12 cellular contexts compared by ENCODE assay signal in the genomic region with DNA sequence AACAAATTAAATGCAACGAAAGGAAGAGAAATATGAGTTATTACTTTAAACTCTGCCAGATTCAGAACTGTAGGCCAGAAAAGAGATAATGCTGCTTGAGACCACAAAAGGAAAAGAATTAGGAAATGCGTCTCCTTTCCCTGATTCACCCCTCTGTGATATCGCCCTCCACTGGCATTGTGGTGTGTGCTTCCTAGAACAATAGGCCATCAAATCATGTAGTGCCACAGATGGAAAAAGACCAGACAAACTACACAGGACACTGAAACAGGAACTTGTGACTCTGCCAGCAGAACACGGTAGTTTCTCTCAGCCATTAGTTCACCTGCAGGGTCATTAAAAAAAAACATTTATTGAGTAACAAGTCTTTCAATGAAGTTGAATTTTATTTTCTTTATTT. TPM values are rescaled to one million over a fixed set of nuclear protein-coding genes. Genes with fewer than 3 reads are reported as not detected.
A peak's percentile ranks its signal among the peaks of the same experiment; 100 is the strongest.
DNase-seq lines count a peak whose midpoint lies in the region; ATAC-seq, FAIRE-seq and TF ChIP-seq lines count a peak whose summit lies in the region.
"Had no signal": no experiment of that assay in that cellular context is flagged by ENCODE, and none has a peak within 500 bp of the region (broad histone marks: within the 10 kb centered on the region; RNA-seq: fewer than 3 reads in every experiment).

No MANE protein-coding gene starts in this region.

- no peaks in the 10 kb centered on the region for H3K9me3 Mint-ChIP-seq in endothelial cell (ENCODE audit: unreplicated experiment)

- DNase-seq in AG10803 (ENCODE audit: low read depth) (peak; percentile 64), LNCaP clone FGC (ENCODE audit: low read depth) (peak; percentile 54), endothelial cell (ENCODE audit: low spot score) (peak; percentile 7), mesendoderm (peak; percentile 29), D721Med (ENCODE audit: insufficient read length, low spot score) (no peak), SKM-1 (lab: John Stamatoyannopoulos, UW; ENCODE audit: unreplicated experiment) (no peak)
- DNase-seq: activated T-cell treated with anti-CD3 and anti-CD28 coated beads for 4 hours, DND-41, MG63 had no signal

- H4K8ac ChIP-seq in mesendoderm (ENCODE audit: low read depth, low read length), result no peak overlapping the region

- no peak overlapping the region for H3K27ac Mint-ChIP-seq in endothelial cell (ENCODE audit: unreplicated experiment)

- no peak overlapping the region for H3K4ac ChIP-seq in mesendoderm (ENCODE audit: low read depth, low read length)

- H3K56ac ChIP-seq in mesendoderm (ENCODE audit: low read length), result no peak overlapping the region

- no peak overlapping the region for H4K5ac ChIP-seq in mesendoderm (ENCODE audit: low read length)

- no peak overlapping the region for H2AK5ac ChIP-seq in mesendoderm (ENCODE audit: low read length)

- no peak overlapping the region for H3K27ac ChIP-seq in mesendoderm (ENCODE audit: low read depth, low read length)
- H3K27ac ChIP-seq: SK-N-MC had no signal

- no peak overlapping the region for H2BK15ac ChIP-seq in mesendoderm (replicated peaks; ENCODE audit: low read depth)

- H3K18ac ChIP-seq in mesendoderm (ENCODE audit: low read length), result no peak overlapping the region

- H3K79me1 ChIP-seq in mesendoderm (ENCODE audit: low read length), result no peaks in the 10 kb centered on the region

- H3K4me3 ChIP-seq in AG10803 (ENCODE audit: low read length), result no peak overlapping the region
- no peak overlapping the region for H3K4me3 ChIP-seq in LNCaP clone FGC (ENCODE audit: low read depth, low read length)
- no peak overlapping the region for H3K4me3 ChIP-seq in mesendoderm (ENCODE audit: low read length)
- H3K4me3 ChIP-seq: MG63, SK-N-MC had no signal

- H3K36me3 Mint-ChIP-seq in endothelial cell (ENCODE audit: low read depth, unreplicated experiment), result no peaks in the 10 kb centered on the region

- H3K27me3 Mint-ChIP-seq in endothelial cell (ENCODE audit: unreplicated experiment), result peaks cover 5% of the 10 kb centered on the region

- H3K4me1 Mint-ChIP-seq in endothelial cell (ENCODE audit: unreplicated experiment), result peaks cover 28% of the 10 kb centered on the region

- H2BK5ac ChIP-seq in mesendoderm (ENCODE audit: low read length), result no peak overlapping the region

- H3K23ac ChIP-seq in mesendoderm (ENCODE audit: low read length), result no peak overlapping the region

- TF ChIP-seq CTCF in AG10803 (conservative IDR thresholded peaks at IDR 0.05; ENCODE audit: low read length), result peak; percentile 67
- peak; percentile 48 for TF ChIP-seq CTCF in LNCaP clone FGC (IDR thresholded peaks at IDR 0.05; ENCODE audit: control insufficient read depth, extremely low read depth, insufficient read depth)
- TF ChIP-seq CTCF in endothelial cell (IDR thresholded peaks at IDR 0.05; ENCODE audit: unreplicated experiment), result no peak
- TF ChIP-seq CTCF in D721Med (IDR thresholded peaks at IDR 0.05; ENCODE audit: insufficient read depth, missing control alignments), result no peak

- H3K79me2 ChIP-seq in mesendoderm (ENCODE audit: control insufficient read depth, insufficient read depth, low read length), result no peaks in the 10 kb centered on the region

- H3K36me3 ChIP-seq in mesendoderm (ENCODE audit: control insufficient read depth, insufficient read depth, low read length), result no peaks in the 10 kb centered on the region
- H3K36me3 ChIP-seq: MG63 had no signal

- no CpG with 5 or more reads among the region's 4 CpGs for WGBS in mesendoderm (ENCODE audit: extremely low coverage, insufficient coverage, low lambda C conversion rate)

- H3K9ac ChIP-seq in mesendoderm (ENCODE audit: low read length), result no peak overlapping the region

- H3K4me3 Mint-ChIP-seq in endothelial cell (ENCODE audit: unreplicated experiment), result no peak overlapping the region

- no peak for FAIRE-seq in D721Med (lab: Jason Lieb, UNC)

- no peak overlapping the region for H2BK120ac ChIP-seq in mesendoderm (ENCODE audit: low read depth, low read length)

- H3K27me3 ChIP-seq in mesendoderm (ENCODE audit: insufficient read depth, low read length, poor library complexity), result no peaks in the 10 kb centered on the region
- H3K27me3 ChIP-seq: MG63 had no signal

- no peaks in the 10 kb centered on the region for H3K4me1 ChIP-seq in mesendoderm (ENCODE audit: control insufficient read depth, low read depth, low read length)

- no peak overlapping the region for H3K4me2 ChIP-seq in mesendoderm (ENCODE audit: low read length)

- ATAC-seq in HG03039 (IDR thresholded peaks at IDR 0.05; ENCODE audit: unreplicated experiment) (no peak), GM21447 (IDR thresholded peaks at IDR 0.05; ENCODE audit: unreplicated experiment) (no peak)

RNA-seq across cellular contexts. Expression of a gene that starts 14.8 kb away (rescaled TPM):
- 23.9 TPM for total RNA-seq in endothelial cell (ENCODE audit: unreplicated experiment)
- 3.3 TPM for polyA plus RNA-seq in mesendoderm (2013, experiment 1 of 2)
- 1.6 TPM for polyA plus RNA-seq in mesendoderm (2013, experiment 2 of 2)

Comparison
In these comparisons a context has a peak if more than half of its experiments do, and no peak if none do; other contexts are left out.
1. DNase-seq: peak in AG10803 (single experiment), LNCaP clone FGC (single experiment), endothelial cell (single experiment) and mesendoderm (single experiment); none in D721Med (single experiment) and SKM-1 (single experiment).
2. CTCF ChIP-seq: peak in AG10803 (single experiment) and LNCaP clone FGC (single experiment); none in endothelial cell (single experiment) and D721Med (single experiment).